ENCODE assay signal across 8 cellular contexts in genomic region chr6:142946924-142947701, GRCh38. TPM values are rescaled to one million over a fixed set of nuclear protein-coding genes. Genes with fewer than 3 reads are reported as not detected.
DNase-seq lines count a peak whose midpoint lies in the region; ATAC-seq and TF ChIP-seq lines count a peak whose summit lies in the region.

No MANE protein-coding gene starts in this region.

- peaks cover 22% of the 10 kb centered on the region for H3K4me1 ChIP-seq in RWPE2 (ENCODE audit: insufficient read depth, poor library complexity, severe bottlenecking)
- peaks cover 5 to 12% of the 10 kb centered on the region in 2 donors for H3K4me1 ChIP-seq in neuronal stem cell (ENCODE audit: control insufficient read depth in 2 of 2, insufficient read depth in 1 of 2, low read depth in 1 of 2, low read length in 2 of 2)
- peaks cover 22% of the 10 kb centered on the region for H3K4me1 ChIP-seq in suprapubic skin

- no peak overlapping the region for H2BK12ac ChIP-seq in neuronal stem cell (ENCODE audit: low read length)

- POLR2A ChIA-PET in AG04449 (lab: Yijun Ruan, JAX): interaction anchor here (1.0 kb wide), 1 partner anchor 20 kb away, joined by 3 read pairs; no protein-coding TSS in a partner anchor

- H3K27me3 ChIP-seq in RWPE2 (ENCODE audit: insufficient read depth, poor library complexity, severe bottlenecking) (no peaks in the 10 kb centered on the region), neuronal stem cell (ENCODE audit: control insufficient read depth in 3 of 3, insufficient read depth in 3 of 3, low read depth in 1 of 3, low read length in 3 of 3) (peaks cover 0 to 50% (median 0%) of the 10 kb centered on the region in 3 experiments), suprapubic skin (no peaks in the 10 kb centered on the region)

- TF ChIP-seq EP300 in suprapubic skin (IDR thresholded peaks at IDR 0.05): no peak

- TF ChIP-seq CTCF in AG04449 (IDR thresholded peaks at IDR 0.05; ENCODE audit: insufficient read depth, low read length, missing control alignments): no peak
- TF ChIP-seq CTCF in RWPE2 (IDR thresholded peaks at IDR 0.05; ENCODE audit: poor library complexity, severe bottlenecking): no peak
- no peak for TF ChIP-seq CTCF in suprapubic skin (IDR thresholded peaks at IDR 0.05)

- H3K9me3 ChIP-seq in RWPE2 (ENCODE audit: severe bottlenecking): no peaks in the 10 kb centered on the region
- no peaks in the 10 kb centered on the region for H3K9me3 ChIP-seq in neuronal stem cell (replicated peaks in 1 of 2; ENCODE audit: control insufficient read depth in 2 of 2, insufficient read depth in 1 of 2, low read depth in 1 of 2, low read length in 2 of 2)
- no peaks in the 10 kb centered on the region for H3K9me3 ChIP-seq in suprapubic skin

- H4K8ac ChIP-seq in neuronal stem cell (ENCODE audit: low read depth, low read length): no peak overlapping the region

- H3K18ac ChIP-seq in neuronal stem cell (ENCODE audit: low read length): peak overlapping the region; percentile 93

- H3K36me3 ChIP-seq in RWPE2 (ENCODE audit: low read depth) (no peaks in the 10 kb centered on the region), neuronal stem cell (replicated peaks in 1 of 2; ENCODE audit: control insufficient read depth in 2 of 2, insufficient read depth in 2 of 2, low read length in 2 of 2) (no peaks in the 10 kb centered on the region), suprapubic skin (no peaks in the 10 kb centered on the region)

- ATAC-seq in GM18873 (IDR thresholded peaks at IDR 0.05; ENCODE audit: low FRiP score, unreplicated experiment) (peak; percentile 50), HG03097 (IDR thresholded peaks at IDR 0.05; ENCODE audit: low FRiP score, unreplicated experiment) (peak; percentile 53), RWPE2 (ENCODE audit: low read depth) (peak; percentile 46)

- H3K27ac ChIP-seq in RWPE2 (ENCODE audit: poor library complexity, severe bottlenecking): peak overlapping the region; percentile 88
- H3K27ac ChIP-seq in neuronal stem cell (replicated peaks; ENCODE audit: low read length): no peak overlapping the region
- peak overlapping the region; percentile 99 for H3K27ac ChIP-seq in suprapubic skin

- H2BK120ac ChIP-seq in neuronal stem cell (ENCODE audit: low read depth, low read length): no peak overlapping the region

- peak overlapping the region; percentile 19 for H2BK5ac ChIP-seq in neuronal stem cell (ENCODE audit: low read length)

- H2AK5ac ChIP-seq in neuronal stem cell (ENCODE audit: low read depth, low read length): no peak overlapping the region

- H3K23ac ChIP-seq in neuronal stem cell (ENCODE audit: low read depth, low read length, poor library complexity): peak overlapping the region; percentile 68

- DNase-seq in AG04449 (ENCODE audit: low read depth, low spot score) (no peak), RWPE2 (ENCODE audit: low spot score) (peak; percentile 83), activated gamma-delta T cell treated with Interleukin-2 at 50 U/mL for 16 hours (peak; percentile 75), foreskin melanocyte (peak; percentile 42), neuronal stem cell (ENCODE audit: low spot score) (peak; percentile 39), suprapubic skin (ENCODE audit: low spot score in 2 of 2) (peak; percentile 89 to 92)

- CTCF ChIA-PET in AG04449 (lab: Yijun Ruan, JAX): interaction anchor here (0.5 to 1.7 kb wide), 6 partner anchors 249 to 480 kb away, joined by 3 to 5 read pairs (median 4); no protein-coding TSS in a partner anchor

- H2BK15ac ChIP-seq in neuronal stem cell (ENCODE audit: low read length): no peak overlapping the region

- H4K91ac ChIP-seq in neuronal stem cell (ENCODE audit: low read depth, low read length, poor library complexity): no peak overlapping the region

- H2AFZ ChIP-seq in neuronal stem cell (ENCODE audit: low read length): peak overlapping the region; percentile 93

- H3K4ac ChIP-seq in neuronal stem cell (ENCODE audit: low read length): no peak overlapping the region

- no CpG with 5 or more reads among the region's 76 CpGs for WGBS in neuronal stem cell (ENCODE audit: extremely low coverage in 2 of 2, insufficient read length in 2 of 2, insufficient replicate concordance in 1 of 2), 2 donors
- WGBS in suprapubic skin: 0% methylated on average over 35 of the region's 76 CpGs

- TF ChIP-seq POLR2A in suprapubic skin (IDR thresholded peaks at IDR 0.05): peak; percentile 31 to 89

- peak overlapping the region; percentile 89 for H3K4me3 ChIP-seq in AG04449 (ENCODE audit: low read depth, low read length)
- peak overlapping the region; percentile 88 for H3K4me3 ChIP-seq in RWPE2 (ENCODE audit: severe bottlenecking)
- H3K4me3 ChIP-seq in neuronal stem cell (ENCODE audit: low read length in 2 of 2): peak overlapping the region; percentile 71 to 98
- peak overlapping the region; percentile 80 for H3K4me3 ChIP-seq in suprapubic skin

- H3K4me2 ChIP-seq in neuronal stem cell (ENCODE audit: insufficient read depth, low read length, poor library complexity, severe bottlenecking): peak overlapping the region; percentile 84

- H3K14ac ChIP-seq in neuronal stem cell (ENCODE audit: low read length): no peak overlapping the region

- H3K9ac ChIP-seq in neuronal stem cell (ENCODE audit: low read depth, low read length, poor library complexity): peak overlapping the region; percentile 73

- no peaks in the 10 kb centered on the region for H3K79me1 ChIP-seq in neuronal stem cell (ENCODE audit: low read depth, low read length)

RNA-seq across cellular contexts. Expression of gene HIVEP2, which starts 2.1 kb away (rescaled TPM):
- 1.1 TPM for polyA plus RNA-seq in neuronal stem cell (2013, experiment 1 of 2)
- 1.1 TPM for polyA plus RNA-seq in neuronal stem cell (2013, experiment 2 of 2)
- total RNA-seq in suprapubic skin: 10 to 100 TPM; 23.6 to 31.3 (median 25.6) TPM
